ENCODE assay signal across 1 cellular context in genomic region chr3:9862391-9863235, GRCh38.
A peak's percentile ranks its signal among the peaks of the same experiment; 100 is the strongest.
TF ChIP-seq lines count a peak whose summit lies in the region.

No MANE protein-coding gene starts in this region.

TF ChIP-seq in K562, 482 proteins besides CTCF, POLR2A, EP300 and RAD21 (continued from another document and continues in another):
- TF ChIP-seq THAP12 (CRISPR knock-in tag; IDR thresholded peaks at IDR 0.05), result no peak
- no peak for TF ChIP-seq PHTF2 (CRISPR knock-in tag; IDR thresholded peaks at IDR 0.05)
- no peak for TF ChIP-seq RUNX1 (IDR thresholded peaks at IDR 0.05; ENCODE audit: low read depth)
- TF ChIP-seq ZNF644 (tag; IDR thresholded peaks at IDR 0.05; ENCODE audit: low read depth), result no peak
- TF ChIP-seq NR0B1 (IDR thresholded peaks at IDR 0.05; ENCODE audit: partially characterized antibody), result no peak
- 0 out of 4 replicates have a peak, but pooled peaks of 1 of the 2 experiments have one; percentile 17 for TF ChIP-seq MLX (CRISPR knock-in tag; conservative IDR thresholded peaks at IDR 0.05)
- TF ChIP-seq GTF2F1 (IDR thresholded peaks at IDR 0.05; ENCODE audit: low read depth, low read length), result peak; percentile 33; the same call in 1 of the 2 replicates
- no peak for TF ChIP-seq CEBPZ (IDR thresholded peaks at IDR 0.05; ENCODE audit: borderline replicate concordance, low read depth, low read length)
- peak; percentile 74 for TF ChIP-seq SMAD1 (IDR thresholded peaks at IDR 0.05; ENCODE audit: low read depth, low read length, partially characterized antibody)
- TF ChIP-seq PHB (CRISPR knock-in tag; IDR thresholded peaks at IDR 0.05), result no peak
- TF ChIP-seq ZNF57 (CRISPR knock-in tag; IDR thresholded peaks at IDR 0.05), result peak; percentile 67; the same call in 1 of the 2 replicates
- no peak for TF ChIP-seq PTTG1 (tag; IDR thresholded peaks at IDR 0.05; ENCODE audit: low read depth)
- TF ChIP-seq SMARCA5 (IDR thresholded peaks at IDR 0.05), result peak; percentile 37; the same call in 1 of the 2 replicates
- no peak for TF ChIP-seq ZNF398 (CRISPR knock-in tag; IDR thresholded peaks at IDR 0.05)
- no peak for TF ChIP-seq E4F1 (CRISPR knock-in tag; IDR thresholded peaks at IDR 0.05; ENCODE audit: borderline replicate concordance)
- TF ChIP-seq FOXA3 (CRISPR knock-in tag; conservative IDR thresholded peaks at IDR 0.05 in 1 of 2, IDR thresholded peaks at IDR 0.05 in 1 of 2), result no peak
- no peak for TF ChIP-seq NCOA2 (IDR thresholded peaks at IDR 0.05; ENCODE audit: partially characterized antibody in 2 of 2)
- TF ChIP-seq STAT5B (CRISPR knock-in tag; IDR thresholded peaks at IDR 0.05), result no peak
- no peak for TF ChIP-seq DDX20 (tag; IDR thresholded peaks at IDR 0.05; ENCODE audit: low read depth)
- no peak for TF ChIP-seq ZNF584 (CRISPR knock-in tag; IDR thresholded peaks at IDR 0.05; ENCODE audit: low read depth)
- TF ChIP-seq CREB1 (IDR thresholded peaks at IDR 0.05), result peak; percentile 41
- peak; percentile 59; the same call in 1 of the 2 replicates for TF ChIP-seq CREB1 (CRISPR knock-in tag; IDR thresholded peaks at IDR 0.05)
- no peak for TF ChIP-seq E2F3 (CRISPR knock-in tag; IDR thresholded peaks at IDR 0.05)
- TF ChIP-seq FOXO4 (CRISPR knock-in tag; IDR thresholded peaks at IDR 0.05), result no peak
- TF ChIP-seq NUFIP1 (IDR thresholded peaks at IDR 0.05; ENCODE audit: partially characterized antibody), result no peak
- TF ChIP-seq HSF4 (CRISPR knock-in tag; IDR thresholded peaks at IDR 0.05; ENCODE audit: borderline replicate concordance), result no peak
- TF ChIP-seq ZNF175 (CRISPR knock-in tag; IDR thresholded peaks at IDR 0.05; ENCODE audit: low read depth), result no peak
- TF ChIP-seq ZNF354B (CRISPR knock-in tag; IDR thresholded peaks at IDR 0.05), result no peak
- TF ChIP-seq PHB2 (IDR thresholded peaks at IDR 0.05; ENCODE audit: low read depth), result no peak
- TF ChIP-seq ZBTB40 (IDR thresholded peaks at IDR 0.05), result 0 out of 2 replicates have a peak, but pooled peaks have one; percentile 20
- TF ChIP-seq ZBTB40 (CRISPR knock-in tag; IDR thresholded peaks at IDR 0.05), result no peak
- TF ChIP-seq MTF1 (CRISPR knock-in tag; IDR thresholded peaks at IDR 0.05; ENCODE audit: borderline replicate concordance), result no peak
